9 cellular contexts compared by ENCODE assay signal in genomic region chr5:60325870-60326269, GRCh38.
"Had no signal": no experiment of that assay in that cellular context is flagged by ENCODE, and none has a peak within 500 bp of the region (broad histone marks: within the 10 kb centered on the region; RNA-seq: fewer than 3 reads in every experiment).

No MANE protein-coding gene starts in this region.

- H3K4me2 ChIP-seq: GM23338 had no signal

- ATAC-seq: GM23338, HCT116 had no signal

- H3K27ac ChIP-seq: GM23248 had no signal

- H3K27ac Mint-ChIP-seq: GM23338, H9, HFFc6 had no signal

- H3K4me1 ChIP-seq: HAP-1 had no signal

- DNase-seq: GM23248, GOT3, H7, H9, HCEC 1CT, HFFc6 had no signal

- H3K9me3 ChIP-seq: HAP-1 had no signal

- H3K9ac ChIP-seq: GM23248 had no signal

- H3K4me3 ChIP-seq: GM23248, GM23338, HAP-1 had no signal

- H3K36me3 ChIP-seq: HAP-1 had no signal

- H2AFZ ChIP-seq: GM23248, GM23338 had no signal

- H3K4me3 Mint-ChIP-seq: GM23338, H9, HFFc6 had no signal
